Comparison of ENCODE assay signal across 12 cellular contexts in genomic region chr6:56246544-56246940, GRCh38. TPM values are rescaled to one million over a fixed set of nuclear protein-coding genes. Genes with fewer than 3 reads are reported as not detected.
DNase-seq lines count a peak whose midpoint lies in the region; ATAC-seq and TF ChIP-seq lines count a peak whose summit lies in the region.
"Had no signal": no experiment of that assay in that cellular context is flagged by ENCODE, and none has a peak within 500 bp of the region (broad histone marks: within the 10 kb centered on the region; RNA-seq: fewer than 3 reads in every experiment).

No MANE protein-coding gene starts in this region.

- H3K9ac ChIP-seq in SK-N-MC (ENCODE audit: insufficient read length): no peak overlapping the region
- H3K9ac ChIP-seq: BLaER1 treated with 17β-estradiol and CSF1 and Interleukin-3, amounts not matched to agents 10 nM and 100 nM had no signal

- intact Hi-C loops in Caco-2 (cut with micrococcal nuclease; ENCODE audit: unreplicated experiment): loop anchor here (2.0 kb wide), 1 partner anchor 32 kb away; no protein-coding TSS in a partner anchor

- CTCF ChIA-PET in Caco-2 (lab: Charles Lee): no interaction called here
- CTCF ChIA-PET in CD8-positive, alpha-beta memory T cell (lab: Charles Lee): no interaction called here

- BruUV-seq in Caco-2 (replicated peaks; lab: Mats Ljungman, UMichigan): no TSS peak

- no peak overlapping the region for H3K27ac Mint-ChIP-seq in Caco-2 (ENCODE audit: unreplicated experiment)
- peak overlapping the region; percentile 84 for H3K27ac Mint-ChIP-seq in osteocyte (ENCODE audit: unreplicated experiment)
- H3K27ac Mint-ChIP-seq in CD8-positive, alpha-beta memory T cell: no peak overlapping the region
- H3K27ac Mint-ChIP-seq: activated T-helper 1 cell treated with anti-CD3 and anti-CD28 coated beads, Interleukin-12 subunit alpha, Interleukin-12 subunit beta, Interleukin-2, Interleukin-4 antibody, amounts not matched to agents 30 ng/mL and 10 ng/mL and 1 ng/mL, durations not matched to agents 14 hours and 24 hours and 36 hours had no signal

- no peaks in the 10 kb centered on the region for H3K36me3 ChIP-seq in Caco-2 (ENCODE audit: control insufficient read depth, insufficient read depth, low read length)
- no peaks in the 10 kb centered on the region for H3K36me3 ChIP-seq in SK-N-MC (ENCODE audit: insufficient read depth, low read length)
- no peaks in the 10 kb centered on the region for H3K36me3 ChIP-seq in right atrium auricular region
- H3K36me3 ChIP-seq in CD8-positive, alpha-beta memory T cell (ENCODE audit: insufficient read depth, low read length): no peaks in the 10 kb centered on the region
- H3K36me3 ChIP-seq: BLaER1 treated with 17β-estradiol and CSF1 and Interleukin-3, amounts not matched to agents 10 nM and 100 nM had no signal

- H3K4me1 ChIP-seq in Caco-2 (no peaks in the 10 kb centered on the region), right atrium auricular region (peaks cover 0 to 15% of the 10 kb centered on the region in 2 donors)
- no peaks in the 10 kb centered on the region for H3K4me1 ChIP-seq in CD8-positive, alpha-beta memory T cell (ENCODE audit: insufficient read depth, low read length)

- H3K27me3 Mint-ChIP-seq in Caco-2 (ENCODE audit: insufficient read depth, unreplicated experiment) (peaks cover 5% of the 10 kb centered on the region), osteocyte (ENCODE audit: unreplicated experiment) (no peaks in the 10 kb centered on the region)
- peaks cover 0 to 3% of the 10 kb centered on the region in 2 donors for H3K27me3 Mint-ChIP-seq in CD8-positive, alpha-beta memory T cell

- H3K27me3 ChIP-seq in Caco-2 (replicated peaks; ENCODE audit: control insufficient read depth, insufficient read depth, low read length) (no peaks in the 10 kb centered on the region), right atrium auricular region (no peaks in the 10 kb centered on the region)
- H3K27me3 ChIP-seq in CD8-positive, alpha-beta memory T cell (ENCODE audit: insufficient read depth, low read length, poor library complexity, severe bottlenecking): no peaks in the 10 kb centered on the region
- H3K27me3 ChIP-seq: BLaER1 treated with 17β-estradiol and CSF1 and Interleukin-3, amounts not matched to agents 10 nM and 100 nM had no signal

- H3K36me3 Mint-ChIP-seq in Caco-2 (ENCODE audit: insufficient read depth, unreplicated experiment) (no peaks in the 10 kb centered on the region), osteocyte (ENCODE audit: unreplicated experiment) (no peaks in the 10 kb centered on the region)
- no peaks in the 10 kb centered on the region for H3K36me3 Mint-ChIP-seq in CD8-positive, alpha-beta memory T cell

- H3K9me3 ChIP-seq in Caco-2: no peaks in the 10 kb centered on the region
- H3K9me3 ChIP-seq in SK-N-MC (ENCODE audit: low read depth, low read length): no peaks in the 10 kb centered on the region
- H3K9me3 ChIP-seq in right atrium auricular region: no peaks in the 10 kb centered on the region
- no peaks in the 10 kb centered on the region for H3K9me3 ChIP-seq in CD8-positive, alpha-beta memory T cell (ENCODE audit: low read length)

- H3K4me1 Mint-ChIP-seq in Caco-2 (ENCODE audit: low read depth, unreplicated experiment): no peaks in the 10 kb centered on the region
- peaks cover 64% of the 10 kb centered on the region for H3K4me1 Mint-ChIP-seq in osteocyte (ENCODE audit: unreplicated experiment)
- no peaks in the 10 kb centered on the region for H3K4me1 Mint-ChIP-seq in CD8-positive, alpha-beta memory T cell

- TF ChIP-seq CTCF in Caco-2 (IDR thresholded peaks at IDR 0.05; ENCODE audit: insufficient read depth in 1 of 2, low read depth in 1 of 2, low read length in 1 of 2, severe bottlenecking in 1 of 2, unreplicated experiment in 1 of 2): no peak
- TF ChIP-seq CTCF in right atrium auricular region (IDR thresholded peaks at IDR 0.05): no peak
- no peak for TF ChIP-seq CTCF in osteocyte (IDR thresholded peaks at IDR 0.05)

- POLR2A ChIA-PET in Caco-2 (lab: Charles Lee): no interaction called here
- POLR2A ChIA-PET in CD8-positive, alpha-beta memory T cell (lab: Charles Lee): no interaction called here

- H3K27ac ChIP-seq in SK-N-MC (peak overlapping the region; percentile 77; the same call in 1 of the 2 replicates), right atrium auricular region (peak overlapping the region; percentile 56 to 75)
- no peak overlapping the region for H3K27ac ChIP-seq in CD8-positive, alpha-beta memory T cell (ENCODE audit: low read depth, low read length)
- H3K27ac ChIP-seq: BLaER1 treated with 17β-estradiol and CSF1 and Interleukin-3, amounts not matched to agents 10 nM and 100 nM; epithelial cell of prostate had no signal

- H3K9me3 Mint-ChIP-seq in Caco-2 (ENCODE audit: unreplicated experiment): no peaks in the 10 kb centered on the region
- H3K9me3 Mint-ChIP-seq in osteocyte (ENCODE audit: unreplicated experiment): no peaks in the 10 kb centered on the region
- H3K9me3 Mint-ChIP-seq in CD8-positive, alpha-beta memory T cell: peaks cover 0 to 9% (median 2%) of the 10 kb centered on the region in 5 donors
- H3K9me3 Mint-ChIP-seq: activated T-helper 1 cell treated with anti-CD3 and anti-CD28 coated beads, Interleukin-12 subunit alpha, Interleukin-12 subunit beta, Interleukin-2, Interleukin-4 antibody, amounts not matched to agents 30 ng/mL and 10 ng/mL and 1 ng/mL, durations not matched to agents 14 hours and 24 hours and 36 hours had no signal

- ATAC-seq in GM21529 (IDR thresholded peaks at IDR 0.05; ENCODE audit: unreplicated experiment): no peak

- peak overlapping the region; percentile 16 for H3K4me3 ChIP-seq in Caco-2 (ENCODE audit: low read depth, low read length)
- no peak overlapping the region for H3K4me3 ChIP-seq in SK-N-MC
- peak overlapping the region; percentile 44 to 54 for H3K4me3 ChIP-seq in right atrium auricular region
- no peak overlapping the region for H3K4me3 ChIP-seq in CD8-positive, alpha-beta memory T cell (ENCODE audit: low read length)
- H3K4me3 ChIP-seq: BLaER1 treated with 17β-estradiol and CSF1 and Interleukin-3, amounts not matched to agents 10 nM and 100 nM had no signal

- H3K4me3 Mint-ChIP-seq in Caco-2 (ENCODE audit: unreplicated experiment): peak overlapping the region; percentile 66
- H3K4me3 Mint-ChIP-seq in osteocyte (ENCODE audit: unreplicated experiment): peak overlapping the region; percentile 80
- H3K4me3 Mint-ChIP-seq in CD8-positive, alpha-beta memory T cell: no peak overlapping the region
- H3K4me3 Mint-ChIP-seq: activated T-helper 1 cell treated with anti-CD3 and anti-CD28 coated beads, Interleukin-12 subunit alpha, Interleukin-12 subunit beta, Interleukin-2, Interleukin-4 antibody, amounts not matched to agents 30 ng/mL and 10 ng/mL and 1 ng/mL, durations not matched to agents 14 hours and 24 hours and 36 hours had no signal

- DNase-seq in Caco-2 (no peak), SK-N-MC (ENCODE audit: low read depth, low spot score) (no peak), right atrium auricular region (ENCODE audit: low spot score) (no peak), osteocyte (ENCODE audit: extremely low spot score, unreplicated experiment) (no peak), superior temporal gyrus (ENCODE audit: extremely low spot score) (no peak), NCI-H446 treated with DMSO at 0.1 percent for 48 hours (lab: John Stamatoyannopoulos, UW) (no peak)
- no peak for DNase-seq in CD8-positive, alpha-beta memory T cell

RNA-seq across cellular contexts. Expression of gene COL21A1, which starts 0.8 kb away (rescaled TPM):
- total RNA-seq in Caco-2 (2022) (1.2 and 1.3 TPM in 2 replicates), right atrium auricular region (10 to 100 TPM; 13.6 to 89.7 TPM), osteocyte (48.0 and 60.0 TPM in 2 replicates)
- not detected for total RNA-seq in CD8-positive, alpha-beta memory T cell
- not detected for polyA plus RNA-seq in CD8-positive, alpha-beta memory T cell
- total RNA-seq: activated T-helper 1 cell treated with anti-CD3 and anti-CD28 coated beads, Interleukin-12 subunit alpha, Interleukin-12 subunit beta, Interleukin-2, Interleukin-4 antibody, amounts not matched to agents 30 ng/mL and 10 ng/mL and 1 ng/mL, durations not matched to agents 14 hours and 24 hours and 36 hours; NCI-H460 had no signal

Comparison
In these comparisons a context has a peak if more than half of its experiments do, and no peak if none do; other contexts are left out.
1. H3K4me3 ChIP-seq: peak in Caco-2 (single experiment) and right atrium auricular region (2 of 2); none in SK-N-MC (single experiment) and CD8-positive, alpha-beta memory T cell (single experiment).
2. H3K4me3 Mint-ChIP-seq: peak in Caco-2 (single experiment) and osteocyte (single experiment); none in CD8-positive, alpha-beta memory T cell (0 of 7).